14 cellular contexts compared by ENCODE assay signal in the genomic region with DNA sequence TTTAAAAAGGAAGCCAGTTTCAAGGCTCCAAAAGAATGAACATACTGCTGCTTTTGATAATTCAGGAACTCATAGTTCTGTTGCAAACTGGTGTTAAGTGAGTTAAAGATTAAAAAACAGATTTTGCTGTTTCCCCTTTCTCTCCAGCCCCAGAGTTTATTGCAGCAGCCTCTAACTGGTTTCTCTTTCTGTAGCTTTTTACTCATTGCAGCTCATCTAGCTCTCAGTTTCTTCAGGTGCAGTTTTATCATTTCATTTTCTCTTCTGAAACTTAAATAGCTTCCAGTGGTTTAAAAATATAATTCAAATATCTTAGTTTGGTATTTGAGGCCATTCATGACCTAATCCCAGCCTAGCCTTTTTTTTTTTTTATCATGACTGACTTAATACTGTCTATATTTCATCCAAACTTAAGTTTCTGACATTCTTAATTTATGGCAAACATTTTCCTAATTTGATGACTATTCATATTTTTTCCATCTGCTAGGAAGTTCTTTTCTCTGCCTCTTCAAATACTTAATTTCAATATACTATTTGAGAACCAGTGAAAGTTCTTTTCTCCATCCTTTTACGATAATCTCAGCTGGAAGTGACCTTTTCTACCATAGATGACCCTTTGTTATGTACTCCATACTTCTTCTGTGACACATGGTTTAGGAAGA.
DNase-seq lines count a peak whose midpoint lies in the region; ATAC-seq and TF ChIP-seq lines count a peak whose summit lies in the region.
"Had no signal": no experiment of that assay in that cellular context is flagged by ENCODE, and none has a peak within 500 bp of the region (broad histone marks: within the 10 kb centered on the region; RNA-seq: fewer than 3 reads in every experiment).

No MANE protein-coding gene starts in this region.

- no peak overlapping the region for H3K27ac ChIP-seq in caudate nucleus (ENCODE audit: low read depth, low read length)
- H3K27ac ChIP-seq in dorsolateral prefrontal cortex, result no peak overlapping the region
- H3K27ac ChIP-seq: SJSA1 had no signal

- ATAC-seq in GM19328 (IDR thresholded peaks at IDR 0.05; ENCODE audit: unreplicated experiment) (peak; percentile 56), HG02588 (IDR thresholded peaks at IDR 0.05; ENCODE audit: unreplicated experiment) (peak; percentile 90), HG03175 (IDR thresholded peaks at IDR 0.05; ENCODE audit: unreplicated experiment) (peak; percentile 94)
- ATAC-seq: activated CD4-positive, CD25-positive, alpha-beta regulatory T cell treated with anti-CD3 and anti-CD28 coated beads, Interleukin-2, amount 50 U/mL, for 24 hours; stimulated activated naive CD8-positive, alpha-beta T cell treated with anti-CD3 and anti-CD28 coated beads, Interleukin-15, Interleukin-2, amounts not matched to agents 100 U/mL and 50 U/mL, for 24 hours had no signal

- no peaks in the 10 kb centered on the region for H3K36me3 ChIP-seq in GM06990 (ENCODE audit: control insufficient read depth, insufficient read depth, low read length)
- H3K36me3 ChIP-seq: SJSA1 had no signal

- TF ChIP-seq CTCF in GM06990 (IDR thresholded peaks at IDR 0.05; ENCODE audit: insufficient read depth, low read length, poor library complexity, severe bottlenecking), result no peak
- TF ChIP-seq CTCF in dorsolateral prefrontal cortex (IDR thresholded peaks at IDR 0.05 in 54 of 56, conservative IDR thresholded peaks at IDR 0.05 in 2 of 56; ENCODE audit: low read depth in 1 of 56, partially characterized antibody in 56 of 56), result no peak

- DNase-seq in GM06990 (ENCODE audit: extremely low read depth, insufficient read length) (peak; percentile 16), caudate nucleus (lab: John Stamatoyannopoulos, UW) (no peak), GM03348 (ENCODE audit: low spot score) (no peak), dorsolateral prefrontal cortex (no peak)
- DNase-seq in stimulated activated CD4-positive, alpha-beta T cell treated with anti-CD3 and anti-CD28 coated beads, Interleukin-2, amount 100 ng/mL, for 48 hours, result no peak
- DNase-seq: activated effector memory CD4-positive, alpha-beta T cell treated with Interleukin-2 at 50 U/mL for 16 hours; DMS79; NCI-H446; stimulated activated naive CD8-positive, alpha-beta T cell treated with anti-CD3 and anti-CD28 coated beads, Interleukin-15, Interleukin-2, amounts not matched to agents 100 U/mL and 50 U/mL, for 24 hours had no signal

- H3K4me3 ChIP-seq in GM06990 (replicated peaks; ENCODE audit: low read depth, low read length), result no peak overlapping the region
- no peak overlapping the region for H3K4me3 ChIP-seq in dorsolateral prefrontal cortex
- H3K4me3 ChIP-seq: SJSA1 had no signal

- intact Hi-C loops in dorsolateral prefrontal cortex (cut with DNase I), result no loop called here

- H3K27me3 ChIP-seq in GM06990 (replicated peaks; ENCODE audit: control insufficient read depth, insufficient read depth, low read length) (no peaks in the 10 kb centered on the region), dorsolateral prefrontal cortex (peaks cover 0 to 4% (median 0%) of the 10 kb centered on the region in 45 donors)
- H3K27me3 ChIP-seq: SJSA1 had no signal
